ENCODE assay signal across 16 cellular contexts in genomic region chr2:65112630-65113029, GRCh38. TPM values are rescaled to one million over a fixed set of nuclear protein-coding genes. Genes with fewer than 3 reads are reported as not detected.
DNase-seq lines count a peak whose midpoint lies in the region; ATAC-seq and TF ChIP-seq lines count a peak whose summit lies in the region.
"Had no signal": no experiment of that assay in that cellular context is flagged by ENCODE, and none has a peak within 500 bp of the region (broad histone marks: within the 10 kb centered on the region; RNA-seq: fewer than 3 reads in every experiment).

No MANE protein-coding gene starts in this region.

- H3K27me3 Mint-ChIP-seq in memory B cell, result no peaks in the 10 kb centered on the region
- H3K27me3 Mint-ChIP-seq in stimulated activated memory B cell treated with anti-CD40 and anti-IgM and Interleukin-4, amounts not matched to agents 10 μg/mL and 1 μg/mL and 100 μg/mL, for 72 hours, result no peaks in the 10 kb centered on the region
- H3K27me3 Mint-ChIP-seq: CD4-positive, CD25-positive, alpha-beta regulatory T cell had no signal

- peaks cover 99% of the 10 kb centered on the region for H3K79me2 ChIP-seq in HCT116 (ENCODE audit: insufficient read depth, low read length)

- no peaks in the 10 kb centered on the region for H3K9me2 ChIP-seq in HCT116 (ENCODE audit: insufficient read depth)

- H3K4me1 ChIP-seq in HCT116 (ENCODE audit: control insufficient read depth in 1 of 2, insufficient read depth in 2 of 2, low read length in 2 of 2) (no peaks in the 10 kb centered on the region), Panc1 (ENCODE audit: control insufficient read depth, insufficient read depth, low read length) (no peaks in the 10 kb centered on the region), heart left ventricle (peaks cover 0 to 54% (median 14%) of the 10 kb centered on the region in 12 donors)

- peaks cover 12% of the 10 kb centered on the region for H3K36me3 Mint-ChIP-seq in memory B cell
- peaks cover 8% of the 10 kb centered on the region for H3K36me3 Mint-ChIP-seq in stimulated activated memory B cell treated with anti-CD40 and anti-IgM and Interleukin-4, amounts not matched to agents 10 μg/mL and 1 μg/mL and 100 μg/mL, for 72 hours

- no peak for TF ChIP-seq RAD21 in HCT116 (IDR thresholded peaks at IDR 0.05; ENCODE audit: low read depth)

- intact Hi-C loops in HCT116 (cut with micrococcal nuclease) (no loop called here), Panc1 (cut with micrococcal nuclease; ENCODE audit: unreplicated experiment) (no loop called here), heart left ventricle (cut with DNase I) (no loop called here)

- H3K9me3 Mint-ChIP-seq in memory B cell, result no peaks in the 10 kb centered on the region
- no peaks in the 10 kb centered on the region for H3K9me3 Mint-ChIP-seq in stimulated activated memory B cell treated with anti-CD40 and anti-IgM and Interleukin-4, amounts not matched to agents 10 μg/mL and 1 μg/mL and 100 μg/mL, for 72 hours
- H3K9me3 Mint-ChIP-seq: CD4-positive, CD25-positive, alpha-beta regulatory T cell; H9 had no signal

- H3K9me3 ChIP-seq in HCT116 (ENCODE audit: control insufficient read depth in 1 of 2, insufficient read depth in 1 of 2, low read depth in 1 of 2, low read length in 2 of 2) (no peaks in the 10 kb centered on the region), Panc1 (ENCODE audit: control insufficient read depth, insufficient read depth, low read depth, low read length) (no peaks in the 10 kb centered on the region), heart left ventricle (no peaks in the 10 kb centered on the region)

- ATAC-seq in HCT116 (no peak), Panc1 (no peak), memory B cell (ENCODE audit: low read depth) (no peak), heart left ventricle (no peak)
- ATAC-seq in stimulated activated memory B cell treated with anti-CD40 and anti-IgM and Interleukin-4, amounts not matched to agents 10 μg/mL and 1 μg/mL and 100 μg/mL, for 72 hours, result no peak

- BruUV-seq in HCT116 (replicated peaks; lab: Mats Ljungman, UMichigan) (TSS peak; percentile 4), Panc1 (replicated peaks; lab: Mats Ljungman, UMichigan) (TSS peak; percentile 30)

- POLR2A ChIA-PET in HCT116 (lab: Charles Lee) (interaction anchor here (1.4 kb wide), 1 partner anchor 17 kb away, joined by 4 read pairs; the partner anchor contains the start of gene RAB1A), Panc1 (lab: Charles Lee) (no interaction called here)

- H3K27ac ChIP-seq in HCT116 (ENCODE audit: low read depth, low read length) (no peak overlapping the region), Panc1 (ENCODE audit: low read length) (no peak overlapping the region), heart left ventricle (no peak overlapping the region)
- H3K27ac ChIP-seq: KMS-11, PC-9 had no signal

- in situ Hi-C loops in Panc1 (cut with HindIII; ENCODE audit: low pct_unique_long_range_greater_than_20kb, low sequenced_read_pairs), result no loop called here

- H4K20me1 ChIP-seq in HCT116 (ENCODE audit: insufficient read depth), result peaks cover 21% of the 10 kb centered on the region; the same call in 1 of the 2 replicates

- DNase-seq in HCT116 (ENCODE audit: low read depth, low spot score) (no peak), Panc1 (ENCODE audit: low read depth, low spot score) (no peak), memory B cell (ENCODE audit: low spot score in 2 of 2) (no peak), heart left ventricle (no peak), dermis blood vessel endothelial cell (no peak), GOT3 (lab: John Stamatoyannopoulos, UW) (no peak)
- DNase-seq: CD4-positive, CD25-positive, alpha-beta regulatory T cell; H9; MV-4-11; NCI-H1694; NCI-H2081; NCI-H446 treated with DMSO at 0.1 percent for 48 hours; NCI-H526 treated with DMSO at 0.1 percent for 48 hours; PC-9 had no signal

- no peak overlapping the region for H2AFZ ChIP-seq in HCT116 (ENCODE audit: low read depth, low read length, poor library complexity, severe bottlenecking)
- H2AFZ ChIP-seq: PC-9 had no signal

- no peak for TF ChIP-seq POLR2A in HCT116 (IDR thresholded peaks at IDR 0.05; ENCODE audit: borderline replicate concordance, extremely low read depth, insufficient read depth, insufficient read length)
- no peak for TF ChIP-seq POLR2A in heart left ventricle (IDR thresholded peaks at IDR 0.05)

- CTCF ChIA-PET in HCT116 (lab: Charles Lee), result interaction anchor here (1.0 kb wide), 1 partner anchor 17 kb away, joined by 4 read pairs; the partner anchor contains the start of gene RAB1A
- CTCF ChIA-PET in Panc1 (lab: Charles Lee), result no interaction called here

- peak overlapping the region; percentile 12 for H3K27ac Mint-ChIP-seq in memory B cell
- peak overlapping the region; percentile 24 for H3K27ac Mint-ChIP-seq in stimulated activated memory B cell treated with anti-CD40 and anti-IgM and Interleukin-4, amounts not matched to agents 10 μg/mL and 1 μg/mL and 100 μg/mL, for 72 hours
- H3K27ac Mint-ChIP-seq: H9 had no signal

- H3K4me3 ChIP-seq in HCT116 (replicated peaks in 1 of 2; ENCODE audit: low read depth in 1 of 2, low read length in 2 of 2) (no peak overlapping the region), Panc1 (ENCODE audit: low read depth in 2 of 2, low read length in 2 of 2) (no peak overlapping the region), heart left ventricle (no peak overlapping the region)
- H3K4me3 ChIP-seq: PC-9 had no signal

- RAD21 ChIA-PET in HCT116 (lab: Charles Lee; ENCODE audit: low non-redundant PET in 1 of 2, low total read pairs in 2 of 2, uncharacterized antibody in 2 of 2, unreplicated experiment in 2 of 2), result no interaction called here

- no peak overlapping the region for H3K9ac ChIP-seq in HCT116 (ENCODE audit: low read length)
- H3K9ac ChIP-seq: KMS-11 had no signal

- no peaks in the 10 kb centered on the region for H3K36me3 ChIP-seq in HCT116 (ENCODE audit: control insufficient read depth in 1 of 2, insufficient read depth in 2 of 2, low read length in 2 of 2)
- H3K36me3 ChIP-seq in Panc1 (ENCODE audit: control insufficient read depth, insufficient read depth, low read length), result no peaks in the 10 kb centered on the region
- peaks cover 0 to 20% (median 0%) of the 10 kb centered on the region in 9 donors for H3K36me3 ChIP-seq in heart left ventricle

- 48 to 75% (median 54%) methylated on average over 3 of the region's 3 CpGs for WGBS in heart left ventricle, 4 donors

- peaks cover 24% of the 10 kb centered on the region for H3K4me1 Mint-ChIP-seq in memory B cell
- peaks cover 55% of the 10 kb centered on the region for H3K4me1 Mint-ChIP-seq in stimulated activated memory B cell treated with anti-CD40 and anti-IgM and Interleukin-4, amounts not matched to agents 10 μg/mL and 1 μg/mL and 100 μg/mL, for 72 hours

- H3K27me3 ChIP-seq in HCT116 (ENCODE audit: insufficient read depth, low read length), result no peaks in the 10 kb centered on the region
- no peaks in the 10 kb centered on the region for H3K27me3 ChIP-seq in Panc1 (ENCODE audit: control insufficient read depth, insufficient read depth, low read length)
- H3K27me3 ChIP-seq in heart left ventricle, result no peaks in the 10 kb centered on the region

- H3K4me3 Mint-ChIP-seq in memory B cell, result no peak overlapping the region
- no peak overlapping the region for H3K4me3 Mint-ChIP-seq in stimulated activated memory B cell treated with anti-CD40 and anti-IgM and Interleukin-4, amounts not matched to agents 10 μg/mL and 1 μg/mL and 100 μg/mL, for 72 hours
- H3K4me3 Mint-ChIP-seq: H9 had no signal

- no peak overlapping the region for H3K4me2 ChIP-seq in HCT116 (ENCODE audit: low read length)
- H3K4me2 ChIP-seq: KMS-11, PC-9 had no signal

- TF ChIP-seq CTCF in HCT116 (IDR thresholded peaks at IDR 0.05 in 2 of 3, conservative IDR thresholded peaks at IDR 0.05 in 1 of 3; ENCODE audit: borderline replicate concordance in 1 of 3, insufficient read depth in 1 of 3, low read depth in 2 of 3, low read length in 2 of 3), result no peak
- TF ChIP-seq CTCF in Panc1 (IDR thresholded peaks at IDR 0.05), result no peak
- TF ChIP-seq CTCF in heart left ventricle (IDR thresholded peaks at IDR 0.05), result no peak

TF ChIP-seq in HCT116, 20 proteins besides CTCF, POLR2A, EP300 and RAD21 (continues in another document):
- no peak for TF ChIP-seq MAX (IDR thresholded peaks at IDR 0.05)
- TF ChIP-seq TCF7L2 (IDR thresholded peaks at IDR 0.05; ENCODE audit: borderline replicate concordance, extremely low read depth, insufficient read depth, insufficient read length), result no peak

RNA-seq across cellular contexts. Expression of gene RAB1A, which starts 17.3 kb away (rescaled TPM):
- total RNA-seq in HCT116 (2021; ENCODE audit: unreplicated experiment), result 131 TPM
- polyA plus RNA-seq in HCT116 (2012), result 116 and 117 TPM in 2 replicates
- total RNA-seq in Panc1 (2021; ENCODE audit: unreplicated experiment), result 128 TPM
- polyA plus RNA-seq in Panc1 (2012; ENCODE audit: insufficient read length), result 124 TPM
- total RNA-seq in heart left ventricle, result 100 to 1,000 TPM in 6 of 9 donors, 10 to 100 TPM in 3; 49.0 to 137 (median 118) TPM
- 100 to 1,000 TPM in 1 of 2 donors, 10 to 100 TPM in 1; 87.7 to 164 TPM for polyA plus RNA-seq in heart left ventricle
- total RNA-seq in dermis blood vessel endothelial cell, result 62.5 and 141 TPM in 2 replicates

RNA-seq across cellular contexts. Expression of gene CEP68, which starts 56.4 kb away (rescaled TPM):
- total RNA-seq in HCT116 (2021; ENCODE audit: unreplicated experiment) (11.2 TPM), Panc1 (2021; ENCODE audit: unreplicated experiment) (13.3 TPM), heart left ventricle (10 to 100 TPM; 14.0 to 26.8 (median 18.8) TPM), dermis blood vessel endothelial cell (38.5 and 44.4 TPM in 2 replicates)
- polyA plus RNA-seq in HCT116 (2012), result 6.1 and 7.9 TPM in 2 replicates
- 10.5 TPM for polyA plus RNA-seq in Panc1 (2012; ENCODE audit: insufficient read length)
- 1 to 10 TPM; 6.5 to 7.6 TPM for polyA plus RNA-seq in heart left ventricle
